ENCODE assay signal across 33 cellular contexts in genomic region chr20:51454250-51454865, GRCh38.
"Had no signal": no experiment of that assay in that cellular context is flagged by ENCODE, and none has a peak within 500 bp of the region (broad histone marks: within the 10 kb centered on the region; RNA-seq: fewer than 3 reads in every experiment).

No MANE protein-coding gene starts in this region.

- H3K4me3 Mint-ChIP-seq: activated naive CD8-positive, alpha-beta T cell treated with anti-CD3 and anti-CD28 coated beads for 36 hours; nephron progenitor cell; stimulated activated memory B cell treated with anti-CD40 and anti-IgM and Interleukin-4, amounts not matched to agents 10 μg/mL and 1 μg/mL and 100 μg/mL, for 72 hours; T-helper 2 cell treated with Interferon-gamma antibody and Interleukin-4, amounts not matched to agents 5 μg/mL and 100 μg/mL, for 36 hours had no signal

- H3K9me3 ChIP-seq: ascending aorta, gastroesophageal sphincter, left ventricle myocardium inferior, mucosa of descending colon, neutrophil, pancreas, prostate gland, sigmoid colon, stomach, thyroid gland, upper lobe of right lung had no signal

- ATAC-seq: gastroesophageal sphincter; mucosa of descending colon; pancreas; stimulated activated memory B cell treated with anti-CD40 and anti-IgM and Interleukin-4, amounts not matched to agents 10 μg/mL and 1 μg/mL and 100 μg/mL, for 72 hours; upper lobe of right lung had no signal

- H3K27me3 Mint-ChIP-seq: activated naive CD8-positive, alpha-beta T cell treated with anti-CD3 and anti-CD28 coated beads for 36 hours; stimulated activated memory B cell treated with anti-CD40 and anti-IgM and Interleukin-4, amounts not matched to agents 10 μg/mL and 1 μg/mL and 100 μg/mL, for 72 hours had no signal

- H3K27ac Mint-ChIP-seq: nephron progenitor cell; T-helper 2 cell treated with Interferon-gamma antibody and Interleukin-4, amounts not matched to agents 5 μg/mL and 100 μg/mL, for 36 hours had no signal

- H3K36me3 ChIP-seq: ascending aorta, brain microvascular endothelial cell, neutrophil, pancreas, prostate gland, sigmoid colon, thyroid gland, upper lobe of right lung had no signal

- H3K27me3 ChIP-seq: ascending aorta, brain microvascular endothelial cell, dorsolateral prefrontal cortex, gastroesophageal sphincter, hepatocyte, neutrophil, pancreas, sigmoid colon, stomach, thyroid gland, upper lobe of right lung had no signal

- H3K27ac ChIP-seq: ascending aorta, brain microvascular endothelial cell, coronary artery, dorsolateral prefrontal cortex, hepatocyte, left ventricle myocardium inferior, neutrophil, pancreas, prostate gland, sigmoid colon, stomach, upper lobe of right lung had no signal

- H3K4me3 ChIP-seq: ascending aorta, coronary artery, dorsolateral prefrontal cortex, gastroesophageal sphincter, hepatocyte, left ventricle myocardium inferior, lung, mucosa of descending colon, pancreas, prostate gland, sigmoid colon, stomach, thyroid gland, upper lobe of right lung had no signal

- FAIRE-seq: pancreas, small intestine had no signal

- H3K9me3 Mint-ChIP-seq: stimulated activated memory B cell treated with anti-CD40 and anti-IgM and Interleukin-4, amounts not matched to agents 10 μg/mL and 1 μg/mL and 100 μg/mL, for 72 hours; T-helper 2 cell treated with Interferon-gamma antibody and Interleukin-4, amounts not matched to agents 5 μg/mL and 100 μg/mL, for 36 hours had no signal

- DNase-seq: activated CD4-positive, alpha-beta T cell treated with anti-CD3 and anti-CD28 coated beads for 4 hours; activated CD4-positive, alpha-beta T cell treated with anti-CD3 and anti-CD28 coated beads, Interleukin-2, amount 50 U/mL, for 48 hours; activated CD4-positive, CD25-positive, alpha-beta regulatory T cell; activated naive CD8-positive, alpha-beta T cell treated with anti-CD3 and anti-CD28 coated beads for 36 hours; activated T-cell treated with anti-CD3 and anti-CD28 coated beads for 4 hours; brain microvascular endothelial cell; dorsolateral prefrontal cortex; effector memory CD4-positive, alpha-beta T cell; islet precursor cell; left ventricle myocardium inferior; mesendoderm; mucosa of descending colon; nephron progenitor cell; pancreas; retina; sigmoid colon; small intestine; stimulated activated CD4-positive, alpha-beta T cell treated with anti-CD3 and anti-CD28 coated beads, Interleukin-1b, Interleukin-23, amount 100 ng/mL, for 48 hours; stimulated activated CD4-positive, alpha-beta T cell treated with anti-CD3 and anti-CD28 coated beads, Interleukin-4, amount 100 ng/mL, for 4 hours; stimulated activated CD8-positive, alpha-beta memory T cell treated with anti-CD3 and anti-CD28 coated beads, Interleukin-4, amount 100 ng/mL, for 48 hours; stomach; T-helper 1 cell; thyroid gland; upper lobe of right lung had no signal
